ENCODE assay signal across 14 cellular contexts in genomic region chr15:77094397-77095030, GRCh38. TPM values are rescaled to one million over a fixed set of nuclear protein-coding genes. Genes with fewer than 3 reads are reported as not detected.
DNase-seq lines count a peak whose midpoint lies in the region; ATAC-seq and TF ChIP-seq lines count a peak whose summit lies in the region.
"Had no signal": no experiment of that assay in that cellular context is flagged by ENCODE, and none has a peak within 500 bp of the region (broad histone marks: within the 10 kb centered on the region; RNA-seq: fewer than 3 reads in every experiment).

No MANE protein-coding gene starts in this region.

- peaks cover 7% of the 10 kb centered on the region for H3K4me1 Mint-ChIP-seq in MCF 10A (ENCODE audit: insufficient read depth, unreplicated experiment)
- H3K4me1 Mint-ChIP-seq: CD4-positive, CD25-positive, alpha-beta regulatory T cell had no signal

- CTCF ChIA-PET in A673 (lab: Charles Lee) (interaction anchor here (0.6 kb wide), 1 partner anchor 380 kb away, joined by 4 read pairs; no protein-coding TSS in a partner anchor), MCF 10A (lab: Yijun Ruan, JAX) (interaction anchor here (0.7 to 0.9 kb wide), 2 partner anchors 30 to 44 kb away, joined by 3 read pairs; no protein-coding TSS in a partner anchor)

- no peaks in the 10 kb centered on the region for H3K9me3 Mint-ChIP-seq in MCF 10A (ENCODE audit: unreplicated experiment)
- H3K9me3 Mint-ChIP-seq: CD4-positive, CD25-positive, alpha-beta regulatory T cell had no signal

- ATAC-seq in GM18909 (IDR thresholded peaks at IDR 0.05; ENCODE audit: poor library complexity, unreplicated experiment), result no peak

- no peak overlapping the region for H3K4me3 Mint-ChIP-seq in MCF 10A (ENCODE audit: unreplicated experiment)
- H3K4me3 Mint-ChIP-seq: CD4-positive, CD25-positive, alpha-beta regulatory T cell had no signal

- no peaks in the 10 kb centered on the region for H3K27me3 ChIP-seq in A673 (replicated peaks; ENCODE audit: insufficient read depth, low read depth, low read length, poor library complexity)
- H3K27me3 ChIP-seq in GM06990 (replicated peaks; ENCODE audit: control insufficient read depth, insufficient read depth, low read length), result no peaks in the 10 kb centered on the region
- H3K27me3 ChIP-seq: neutrophil had no signal

- BruUV-seq in A673 (replicated peaks; lab: Mats Ljungman, UMichigan) (no TSS peak), MCF 10A (replicated peaks; lab: Mats Ljungman, UMichigan) (no TSS peak)

- POLR2A ChIA-PET in A673 (lab: Charles Lee; ENCODE audit: low non-redundant PET) (no interaction called here), MCF 10A (lab: Yijun Ruan, JAX) (no interaction called here)

- H3K4me1 ChIP-seq in A673 (ENCODE audit: insufficient read depth, low read length, poor library complexity, severe bottlenecking), result peaks cover 6% of the 10 kb centered on the region

- H3K36me3 ChIP-seq in A673 (ENCODE audit: insufficient read depth, low read length, poor library complexity, severe bottlenecking) (no peaks in the 10 kb centered on the region), GM06990 (ENCODE audit: control insufficient read depth, insufficient read depth, low read length) (no peaks in the 10 kb centered on the region)
- H3K36me3 ChIP-seq: neutrophil had no signal

- no peaks in the 10 kb centered on the region for H3K9me3 ChIP-seq in A673 (ENCODE audit: low read depth, low read length, poor library complexity, severe bottlenecking)
- H3K9me3 ChIP-seq: neutrophil had no signal

- H3K27ac ChIP-seq in A673 (ENCODE audit: low read depth, low read length, poor library complexity, severe bottlenecking), result no peak overlapping the region
- H3K27ac ChIP-seq: neutrophil had no signal

- no peak overlapping the region for H3K27ac Mint-ChIP-seq in MCF 10A (ENCODE audit: low read depth, unreplicated experiment)

- no peaks in the 10 kb centered on the region for H3K27me3 Mint-ChIP-seq in MCF 10A (ENCODE audit: insufficient read depth, unreplicated experiment)

- peaks cover 7% of the 10 kb centered on the region for H3K36me3 Mint-ChIP-seq in MCF 10A (ENCODE audit: insufficient read depth, unreplicated experiment)
- H3K36me3 Mint-ChIP-seq: CD4-positive, CD25-positive, alpha-beta regulatory T cell had no signal

- intact Hi-C loops in A673 (cut with micrococcal nuclease; ENCODE audit: unreplicated experiment), result no loop called here
- intact Hi-C loops in MCF 10A (cut with micrococcal nuclease), result no loop called here

- H3K4me3 ChIP-seq in A673 (ENCODE audit: low read depth, low read length, poor library complexity, severe bottlenecking) (no peak overlapping the region), GM06990 (replicated peaks; ENCODE audit: low read depth, low read length) (no peak overlapping the region), epithelial cell of proximal tubule (ENCODE audit: low read depth, low read length) (no peak overlapping the region)

- TF ChIP-seq CTCF in A673 (conservative IDR thresholded peaks at IDR 0.05; ENCODE audit: low read depth, low read length) (peak; percentile 61), GM06990 (IDR thresholded peaks at IDR 0.05; ENCODE audit: insufficient read depth, low read length, poor library complexity, severe bottlenecking) (peak; percentile 23), epithelial cell of proximal tubule (conservative IDR thresholded peaks at IDR 0.05; ENCODE audit: low read depth, low read length) (peak; percentile 47), MCF 10A (IDR thresholded peaks at IDR 0.05; ENCODE audit: unreplicated experiment) (no peak)

- DNase-seq in A673 (ENCODE audit: low spot score) (peak; percentile 45), GM06990 (ENCODE audit: extremely low read depth, insufficient read length) (no peak), NCI-H82 treated with DMSO at 0.1 percent for 48 hours (lab: John Stamatoyannopoulos, UW; ENCODE audit: unreplicated experiment) (peak; percentile 35), epithelial cell of proximal tubule (ENCODE audit: low read depth) (no peak), SIG-M5 treated with dmso at 0.1 percent for 504 hours (lab: John Stamatoyannopoulos, UW; ENCODE audit: unreplicated experiment) (no peak), midbrain (lab: John Stamatoyannopoulos, UW) (no peak), MCF 10A (ENCODE audit: unreplicated experiment) (no peak)
- DNase-seq: activated CD8-positive, alpha-beta memory T cell treated with anti-CD3 and anti-CD28 coated beads, Interleukin-2, amount 50 U/mL, for 48 hours; CD4-positive, CD25-positive, alpha-beta regulatory T cell; Karpas-422; NCI-H2171 treated with DMSO at 0.1 percent for 48 hours; RPMI8226 had no signal

RNA-seq across cellular contexts. Expression of gene TSPAN3, which starts 23.6 kb away (rescaled TPM):
- 219 and 224 TPM in 2 replicates for total RNA-seq in A673 (2021)
- 252 and 290 TPM in 2 replicates for total RNA-seq in epithelial cell of proximal tubule
- 96.6 and 96.8 TPM in 2 replicates for total RNA-seq in MCF 10A (2022)

Comparison
In these comparisons a context has a peak if more than half of its experiments do, and no peak if none do; other contexts are left out.
1. DNase-seq: peak in A673 (single experiment) and NCI-H82 treated with DMSO at 0.1 percent for 48 hours (single experiment); none in GM06990 (single experiment), epithelial cell of proximal tubule (single experiment), SIG-M5 treated with dmso at 0.1 percent for 504 hours (single experiment), midbrain (single experiment) and MCF 10A (single experiment).